ENCODE assay signal across 9 cellular contexts in the genomic region with DNA sequence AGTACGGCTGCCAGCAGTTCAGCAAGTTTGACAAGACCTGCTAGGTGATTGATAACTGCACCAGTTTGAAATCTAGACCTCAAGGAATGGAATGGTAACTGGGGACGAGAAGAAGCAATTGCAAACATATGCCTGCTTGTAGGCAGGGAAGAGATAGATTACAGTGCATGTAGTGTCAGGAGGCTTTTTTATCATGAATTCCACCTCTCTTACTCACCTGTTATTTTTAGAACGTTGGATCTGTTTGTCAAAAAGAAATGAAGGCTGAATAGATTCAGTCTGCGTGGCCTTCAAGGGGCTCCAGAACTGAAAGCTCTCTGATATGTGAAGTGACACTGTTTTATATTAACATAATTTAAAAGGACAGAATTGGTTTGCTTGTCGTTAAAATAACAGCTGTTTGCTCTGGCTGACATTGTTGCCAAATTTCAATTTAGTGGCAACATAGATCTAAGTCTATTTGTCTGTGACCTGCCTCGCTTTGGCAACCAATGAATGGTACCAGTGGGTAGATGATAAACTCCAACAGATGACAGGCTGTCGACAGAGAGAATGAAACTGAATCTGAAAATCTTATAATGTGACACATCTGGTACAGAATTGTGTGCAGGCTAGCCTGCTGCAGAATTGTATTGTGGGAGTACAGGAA.
DNase-seq lines count a peak whose midpoint lies in the region; ATAC-seq, FAIRE-seq and TF ChIP-seq lines count a peak whose summit lies in the region.
"Had no signal": no experiment of that assay in that cellular context is flagged by ENCODE, and none has a peak within 500 bp of the region (broad histone marks: within the 10 kb centered on the region; RNA-seq: fewer than 3 reads in every experiment).

No MANE protein-coding gene starts in this region.

- H3K4me1 Mint-ChIP-seq in CD14-positive monocyte, result no peaks in the 10 kb centered on the region

- no peak overlapping the region for H3K27ac Mint-ChIP-seq in CD14-positive monocyte

- H3K36me3 ChIP-seq in pancreas, result no peaks in the 10 kb centered on the region

- no peak overlapping the region for H3K27ac ChIP-seq in coronary artery
- H3K27ac ChIP-seq in pancreas, result peak overlapping the region in 3 of 4 donors; percentile 7 to 34 (median 27)

- H3K27me3 ChIP-seq in pancreas, result no peaks in the 10 kb centered on the region

- ATAC-seq in GM21515 (IDR thresholded peaks at IDR 0.05; ENCODE audit: unreplicated experiment) (peak; percentile 98), pancreas (peak; percentile 46 to 90 (median 83))

- peak; percentile 51 for DNase-seq in GM13976 (ENCODE audit: low spot score)
- peak; percentile 69 for DNase-seq in HT1080 (ENCODE audit: low read depth)
- DNase-seq in coronary artery (ENCODE audit: low spot score), result no peak
- DNase-seq in pancreas, result no peak
- DNase-seq in CD14-positive monocyte (ENCODE audit: low spot score), result no peak
- no peak for DNase-seq in stimulated activated CD4-positive, alpha-beta T cell treated with anti-CD3 and anti-CD28 coated beads, Interleukin-2, amount 100 ng/mL, for 24 hours
- no peak for DNase-seq in DMS53 treated with DMSO at 0.1 percent for 48 hours (lab: John Stamatoyannopoulos, UW; ENCODE audit: unreplicated experiment)
- DNase-seq: naive B cell had no signal

- H3K36me3 Mint-ChIP-seq in CD14-positive monocyte, result peaks cover 0 to 5% of the 10 kb centered on the region in 2 donors

- 8 to 11% methylated on average over 7 of the region's 7 CpGs for WGBS in pancreas, 2 donors

- H3K27me3 Mint-ChIP-seq in CD14-positive monocyte (ENCODE audit: low read depth in 3 of 3), result no peaks in the 10 kb centered on the region
- H3K27me3 Mint-ChIP-seq: naive B cell had no signal

- H3K9me3 ChIP-seq in pancreas, result no peaks in the 10 kb centered on the region

- FAIRE-seq in pancreas (lab: Jason Lieb, UNC), result no peak

- peak overlapping the region; percentile 38 for H3K4me3 ChIP-seq in coronary artery
- peak overlapping the region in 1 of 4 donors; percentile 17 for H3K4me3 ChIP-seq in pancreas

- in situ Hi-C loops in GM13976 (cut with MboI; ENCODE audit: low sequenced_read_pairs, unreplicated experiment), result no loop called here

- TF ChIP-seq CTCF in GM13976 (IDR thresholded peaks at IDR 0.05; ENCODE audit: borderline replicate concordance, control extremely low read depth, extremely low read depth, insufficient read depth, missing control alignments) (no peak), coronary artery (IDR thresholded peaks at IDR 0.05) (no peak), pancreas (IDR thresholded peaks at IDR 0.05) (no peak), CD14-positive monocyte (IDR thresholded peaks at IDR 0.05) (no peak)

- no peak overlapping the region for H3K4me3 Mint-ChIP-seq in CD14-positive monocyte

- H3K9me3 Mint-ChIP-seq in CD14-positive monocyte, result no peaks in the 10 kb centered on the region
- H3K9me3 Mint-ChIP-seq: naive B cell had no signal

- intact Hi-C loops in pancreas (cut with DNase I) (no loop called here), CD14-positive monocyte (cut with micrococcal nuclease) (no loop called here)

- H3K4me1 ChIP-seq in pancreas, result peaks cover 0 to 5% (median 0%) of the 10 kb centered on the region in 3 donors

Comparison
In these comparisons a context has a peak if more than half of its experiments do, and no peak if none do; other contexts are left out.
1. DNase-seq: peak in GM13976 (single experiment) and HT1080 (single experiment); none in coronary artery (single experiment), pancreas (0 of 6), CD14-positive monocyte (single experiment), stimulated activated CD4-positive, alpha-beta T cell treated with anti-CD3 and anti-CD28 coated beads, Interleukin-2, amount 100 ng/mL, for 24 hours (0 of 2) and DMS53 treated with DMSO at 0.1 percent for 48 hours (single experiment).
2. H3K27ac ChIP-seq: peak in pancreas (3 of 4); none in coronary artery (0 of 2).